Comparison of ENCODE assay signal across 8 cellular contexts in the genomic region with DNA sequence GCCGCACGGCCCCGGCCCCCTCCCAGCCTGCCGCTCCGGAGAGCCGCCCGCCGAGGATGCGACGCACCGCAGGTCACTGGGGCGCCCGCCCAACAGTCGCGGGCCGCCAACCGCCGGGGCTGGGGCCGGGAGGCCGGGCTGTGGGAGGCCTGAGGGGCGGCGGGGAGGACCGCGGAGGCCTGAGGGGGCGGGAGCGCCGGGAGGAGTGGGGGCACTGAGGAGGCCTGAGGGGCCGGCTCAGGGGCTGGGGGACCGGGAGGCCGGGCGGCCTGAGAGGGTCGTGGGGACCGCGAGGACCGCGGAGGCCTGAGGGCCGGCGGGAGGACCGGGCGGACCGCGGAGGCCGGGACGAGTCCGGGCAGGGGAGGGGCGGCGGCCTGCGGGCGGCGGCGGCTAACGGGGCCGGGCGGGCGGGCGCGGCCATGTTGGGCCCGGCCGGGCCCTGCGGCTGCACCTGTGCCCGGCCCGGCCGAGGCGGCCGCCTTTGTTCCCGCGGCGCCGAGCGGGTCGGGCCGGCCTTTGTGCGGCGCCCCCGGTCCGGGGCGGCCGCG. TPM values are rescaled to one million over a fixed set of nuclear protein-coding genes. Genes with fewer than 3 reads are reported as not detected.
A peak's percentile ranks its signal among the peaks of the same experiment; 100 is the strongest.
DNase-seq lines count a peak whose midpoint lies in the region; ATAC-seq and TF ChIP-seq lines count a peak whose summit lies in the region.

No MANE protein-coding gene starts in this region.

- H3K36me3 ChIP-seq in liver (ENCODE audit: control insufficient read depth in 4 of 4, insufficient read depth in 3 of 4, low read depth in 1 of 4, low read length in 3 of 4) (no peaks in the 10 kb centered on the region), upper lobe of right lung (no peaks in the 10 kb centered on the region)

- no peak for ATAC-seq in CD4-positive, alpha-beta T cell (ENCODE audit: poor library complexity)
- peak; percentile 3 for ATAC-seq in GM19328 (IDR thresholded peaks at IDR 0.05; ENCODE audit: unreplicated experiment)
- ATAC-seq in HG03442 (IDR thresholded peaks at IDR 0.05; ENCODE audit: unreplicated experiment) = peak; percentile 3
- ATAC-seq in upper lobe of right lung = peak; percentile 2
- ATAC-seq in GM18870 (IDR thresholded peaks at IDR 0.05; ENCODE audit: unreplicated experiment) = no peak

- no peak for TF ChIP-seq CTCF in CD4-positive, alpha-beta T cell (IDR thresholded peaks at IDR 0.05)
- TF ChIP-seq CTCF in MCF 10A (IDR thresholded peaks at IDR 0.05; ENCODE audit: unreplicated experiment) = no peak
- TF ChIP-seq CTCF in liver (IDR thresholded peaks at IDR 0.05; ENCODE audit: low read depth, low read length, missing input control) = no peak
- TF ChIP-seq CTCF in upper lobe of right lung (IDR thresholded peaks at IDR 0.05) = no peak

- H3K4me1 ChIP-seq in liver (ENCODE audit: control insufficient read depth in 4 of 4, insufficient read depth in 4 of 4, low read length in 3 of 4) = peaks cover 7 to 31% (median 23%) of the 10 kb centered on the region in 4 donors
- H3K4me1 ChIP-seq in upper lobe of right lung = peaks cover 18% of the 10 kb centered on the region

- H3K4me3 ChIP-seq in liver (ENCODE audit: low read depth in 1 of 3, low read length in 3 of 3) (peak overlapping the region; percentile 41 to 99 (median 58)), upper lobe of right lung (peak overlapping the region; percentile 71)

- intact Hi-C loops in CD4-positive, alpha-beta T cell (cut with DNase I, micrococcal nuclease) = loop anchor here (2.0 to 5.0 kb wide), 5 partner anchors 15 to 623 kb away; a partner anchor contains a TSS
- intact Hi-C loops in MCF 10A (cut with micrococcal nuclease) = loop anchor here (2.0 kb wide), 1 partner anchor 27 kb away; no protein-coding TSS in a partner anchor
- intact Hi-C loops in upper lobe of right lung (cut with DNase I) = no loop called here

- no peaks in the 10 kb centered on the region for H3K27me3 ChIP-seq in CD4-positive, alpha-beta T cell (ENCODE audit: control insufficient read depth, insufficient read depth, low read length)
- H3K27me3 ChIP-seq in liver (ENCODE audit: control insufficient read depth in 4 of 4, insufficient read depth in 4 of 4, low read length in 3 of 4) = no peaks in the 10 kb centered on the region
- no peaks in the 10 kb centered on the region for H3K27me3 ChIP-seq in upper lobe of right lung

- H3K9me3 Mint-ChIP-seq in CD4-positive, alpha-beta T cell = no peaks in the 10 kb centered on the region
- H3K9me3 Mint-ChIP-seq in MCF 10A (ENCODE audit: unreplicated experiment) = no peaks in the 10 kb centered on the region

- no peaks in the 10 kb centered on the region for H3K9me3 ChIP-seq in CD4-positive, alpha-beta T cell (ENCODE audit: control insufficient read depth, low read length)
- H3K9me3 ChIP-seq in liver (ENCODE audit: control insufficient read depth in 4 of 4, low read length in 3 of 4) (no peaks in the 10 kb centered on the region), upper lobe of right lung (no peaks in the 10 kb centered on the region)

- peaks cover 9% of the 10 kb centered on the region for H3K36me3 Mint-ChIP-seq in CD4-positive, alpha-beta T cell (ENCODE audit: low read depth)
- H3K36me3 Mint-ChIP-seq in MCF 10A (ENCODE audit: insufficient read depth, unreplicated experiment) = no peaks in the 10 kb centered on the region

- under 1% methylated on average over 79 of the region's 79 CpGs for WGBS in liver

- H3K27ac ChIP-seq in CD4-positive, alpha-beta T cell (ENCODE audit: low read depth, low read length) = peak overlapping the region; percentile 46
- H3K27ac ChIP-seq in liver (ENCODE audit: low read depth in 1 of 2, low read length in 2 of 2) (peak overlapping the region; percentile 60 to 79), upper lobe of right lung (peak overlapping the region; percentile 65)

- peak in 3 of 10 experiments; percentile 5 to 25 (median 11) for DNase-seq in CD4-positive, alpha-beta T cell
- DNase-seq in MCF 10A (ENCODE audit: unreplicated experiment) (no peak), upper lobe of right lung (peak; percentile 77)
- no peak for DNase-seq in stimulated activated CD4-positive, alpha-beta T cell treated with anti-CD3 and anti-CD28 coated beads, Interleukin-2, amount 100 ng/mL, for 24 hours

- peak overlapping the region; percentile 25 for H3K4me3 Mint-ChIP-seq in CD4-positive, alpha-beta T cell
- peak overlapping the region; percentile 88 for H3K4me3 Mint-ChIP-seq in MCF 10A (ENCODE audit: unreplicated experiment)

- BruUV-seq in MCF 10A (replicated peaks; lab: Mats Ljungman, UMichigan) = no TSS peak

- no peak overlapping the region for H3K27ac Mint-ChIP-seq in CD4-positive, alpha-beta T cell
- H3K27ac Mint-ChIP-seq in MCF 10A (ENCODE audit: low read depth, unreplicated experiment) = no peak overlapping the region

- H3K9ac ChIP-seq in liver (ENCODE audit: low read depth in 1 of 2, low read length in 2 of 2) = no peak overlapping the region

- peaks cover 38% of the 10 kb centered on the region for H3K4me1 Mint-ChIP-seq in CD4-positive, alpha-beta T cell (ENCODE audit: low read depth)
- peaks cover 21% of the 10 kb centered on the region for H3K4me1 Mint-ChIP-seq in MCF 10A (ENCODE audit: insufficient read depth, unreplicated experiment)

- POLR2A ChIA-PET in CD4-positive, alpha-beta T cell (lab: Charles Lee) = no interaction called here
- POLR2A ChIA-PET in MCF 10A (lab: Yijun Ruan, JAX) = no interaction called here

- peaks cover 5% of the 10 kb centered on the region for H3K27me3 Mint-ChIP-seq in CD4-positive, alpha-beta T cell
- no peaks in the 10 kb centered on the region for H3K27me3 Mint-ChIP-seq in MCF 10A (ENCODE audit: insufficient read depth, unreplicated experiment)

- CTCF ChIA-PET in CD4-positive, alpha-beta T cell (lab: Charles Lee) = no interaction called here
- CTCF ChIA-PET in MCF 10A (lab: Yijun Ruan, JAX) = no interaction called here

- no peak for TF ChIP-seq RAD21 in liver (IDR thresholded peaks at IDR 0.05)

TF ChIP-seq in liver, 16 proteins besides CTCF, POLR2A, EP300 and RAD21:
- TF ChIP-seq, protein P1, sequence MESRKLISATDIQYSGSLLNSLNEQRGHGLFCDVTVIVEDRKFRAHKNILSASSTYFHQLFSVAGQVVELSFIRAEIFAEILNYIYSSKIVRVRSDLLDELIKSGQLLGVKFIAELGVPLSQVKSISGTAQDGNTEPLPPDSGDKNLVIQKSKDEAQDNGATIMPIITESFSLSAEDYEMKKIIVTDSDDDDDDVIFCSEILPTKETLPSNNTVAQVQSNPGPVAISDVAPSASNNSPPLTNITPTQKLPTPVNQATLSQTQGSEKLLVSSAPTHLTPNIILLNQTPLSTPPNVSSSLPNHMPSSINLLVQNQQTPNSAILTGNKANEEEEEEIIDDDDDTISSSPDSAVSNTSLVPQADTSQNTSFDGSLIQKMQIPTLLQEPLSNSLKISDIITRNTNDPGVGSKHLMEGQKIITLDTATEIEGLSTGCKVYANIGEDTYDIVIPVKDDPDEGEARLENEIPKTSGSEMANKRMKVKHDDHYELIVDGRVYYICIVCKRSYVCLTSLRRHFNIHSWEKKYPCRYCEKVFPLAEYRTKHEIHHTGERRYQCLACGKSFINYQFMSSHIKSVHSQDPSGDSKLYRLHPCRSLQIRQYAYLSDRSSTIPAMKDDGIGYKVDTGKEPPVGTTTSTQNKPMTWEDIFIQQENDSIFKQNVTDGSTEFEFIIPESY (IDR thresholded peaks at IDR 0.05) = no peak
- TF ChIP-seq SP1 (IDR thresholded peaks at IDR 0.05) (no peak), YY1 (IDR thresholded peaks at IDR 0.05) (no peak), TAF1 (conservative IDR thresholded peaks at IDR 0.05) (no peak), RXRA (IDR thresholded peaks at IDR 0.05) (no peak), GABPA (IDR thresholded peaks at IDR 0.05 in 1 of 2, conservative IDR thresholded peaks at IDR 0.05 in 1 of 2) (no peak)
- TF ChIP-seq, protein P2, sequence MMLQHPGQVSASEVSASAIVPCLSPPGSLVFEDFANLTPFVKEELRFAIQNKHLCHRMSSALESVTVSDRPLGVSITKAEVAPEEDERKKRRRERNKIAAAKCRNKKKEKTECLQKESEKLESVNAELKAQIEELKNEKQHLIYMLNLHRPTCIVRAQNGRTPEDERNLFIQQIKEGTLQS (IDR thresholded peaks at IDR 0.05) = no peak

RNA-seq across cellular contexts. Expression of a gene that starts 0.4 kb away (rescaled TPM):
- 10 to 100 TPM; 42.4 to 45.8 TPM for total RNA-seq in CD4-positive, alpha-beta T cell
- total RNA-seq in MCF 10A (2022) = 100 and 109 TPM in 2 replicates
- 10 to 100 TPM; 17.2 to 71.5 TPM for total RNA-seq in liver
- 1 to 10 TPM; 5.1 to 5.9 TPM for polyA plus RNA-seq in liver
- total RNA-seq in upper lobe of right lung = 45.2 TPM

RNA-seq across cellular contexts. Expression of a gene that starts 15.6 kb away (rescaled TPM):
- total RNA-seq in CD4-positive, alpha-beta T cell = 10 to 100 TPM; 21.2 to 25.2 TPM
- 85.0 and 86.3 TPM in 2 replicates for total RNA-seq in MCF 10A (2022)
- total RNA-seq in liver = 10 to 100 TPM; 31.0 to 46.9 TPM
- 10 to 100 TPM; 12.2 to 17.3 TPM for polyA plus RNA-seq in liver
- 39.5 TPM for total RNA-seq in upper lobe of right lung

Comparison
In these comparisons a context has a peak if more than half of its experiments do, and no peak if none do; other contexts are left out.
1. ATAC-seq: peak in GM19328 (single experiment), HG03442 (single experiment) and upper lobe of right lung (single experiment); none in CD4-positive, alpha-beta T cell (single experiment) and GM18870 (single experiment).
2. Peak in every context shown above with its lines, with median percentiles within 50 percentile points of each other: H3K27ac ChIP-seq.